2 cellular contexts compared by ENCODE assay signal in the genomic region with DNA sequence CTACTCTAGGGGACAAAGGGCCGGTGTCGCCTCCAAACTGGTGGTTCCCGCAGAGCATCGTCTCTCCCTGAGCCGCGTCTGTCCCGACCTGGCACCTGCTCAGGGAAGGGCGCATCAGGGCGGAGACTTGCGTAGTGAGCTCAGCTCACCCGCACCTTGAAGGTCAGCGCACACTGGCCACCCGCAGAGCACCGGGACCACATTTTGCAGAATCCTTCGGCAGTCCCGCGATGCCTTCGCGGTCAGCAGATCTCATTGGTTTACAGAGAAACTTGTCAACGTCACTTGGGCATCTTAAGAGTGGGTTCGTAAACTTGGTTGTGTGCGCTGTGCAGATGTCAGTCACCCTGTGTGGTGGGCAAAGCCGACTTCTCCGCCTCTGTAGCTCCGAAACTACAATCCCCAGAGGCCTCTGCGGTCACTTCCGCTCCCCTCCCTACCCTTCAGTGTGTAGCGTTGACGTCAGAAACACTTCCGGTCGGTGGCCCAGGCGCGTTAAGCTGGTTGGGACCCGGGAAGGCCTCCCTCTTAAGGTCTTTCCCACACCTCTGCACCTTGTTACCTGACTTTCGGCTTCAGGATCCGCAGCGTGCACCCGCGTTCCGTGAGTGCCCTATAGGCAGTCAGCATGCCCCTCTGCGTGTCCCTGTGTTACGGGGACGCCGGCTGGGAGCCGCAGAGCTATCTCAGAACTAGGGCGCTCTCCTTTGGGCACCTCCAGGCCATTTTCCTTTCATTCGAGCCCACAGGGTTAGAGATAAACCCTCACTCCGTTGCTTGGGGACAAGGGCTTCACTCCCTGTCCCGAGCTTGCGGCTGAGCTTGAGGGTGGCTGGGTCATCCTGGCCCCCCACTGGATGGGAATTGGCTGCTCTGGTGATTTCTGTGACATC.
TF ChIP-seq lines count a peak whose summit lies in the region.

No MANE protein-coding gene starts in this region.

TF ChIP-seq in liver, 16 proteins besides CTCF, POLR2A, EP300 and RAD21:
- TF ChIP-seq, protein P1, sequence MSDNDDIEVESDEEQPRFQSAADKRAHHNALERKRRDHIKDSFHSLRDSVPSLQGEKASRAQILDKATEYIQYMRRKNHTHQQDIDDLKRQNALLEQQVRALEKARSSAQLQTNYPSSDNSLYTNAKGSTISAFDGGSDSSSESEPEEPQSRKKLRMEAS (IDR thresholded peaks at IDR 0.05) = peak; percentile 8
- no peak for TF ChIP-seq TAF1 (conservative IDR thresholded peaks at IDR 0.05)
- no peak for TF ChIP-seq ATF3 (IDR thresholded peaks at IDR 0.05)
- peak; percentile 91 to 97 for TF ChIP-seq GABPA (IDR thresholded peaks at IDR 0.05 in 1 of 2, conservative IDR thresholded peaks at IDR 0.05 in 1 of 2)
- TF ChIP-seq RXRA (IDR thresholded peaks at IDR 0.05) = no peak
- peak; percentile 21 to 59 for TF ChIP-seq JUND (IDR thresholded peaks at IDR 0.05)
TF ChIP-seq in liver: peak in this region for 3.

TF ChIP-seq in HepG2, 621 proteins besides CTCF, POLR2A, EP300 and RAD21:
- no peak for TF ChIP-seq FLYWCH1 (CRISPR knock-in tag; IDR thresholded peaks at IDR 0.05)
- no peak for TF ChIP-seq ZNF776 (CRISPR knock-in tag; IDR thresholded peaks at IDR 0.05)
- TF ChIP-seq TEF (CRISPR knock-in tag; IDR thresholded peaks at IDR 0.05) = no peak
- no peak for TF ChIP-seq MIER2 (CRISPR knock-in tag; IDR thresholded peaks at IDR 0.05)
- no peak for TF ChIP-seq NFATC3 (CRISPR knock-in tag; IDR thresholded peaks at IDR 0.05)
- no peak for TF ChIP-seq HIVEP1 (CRISPR knock-in tag; IDR thresholded peaks at IDR 0.05)
- TF ChIP-seq, protein P2, sequence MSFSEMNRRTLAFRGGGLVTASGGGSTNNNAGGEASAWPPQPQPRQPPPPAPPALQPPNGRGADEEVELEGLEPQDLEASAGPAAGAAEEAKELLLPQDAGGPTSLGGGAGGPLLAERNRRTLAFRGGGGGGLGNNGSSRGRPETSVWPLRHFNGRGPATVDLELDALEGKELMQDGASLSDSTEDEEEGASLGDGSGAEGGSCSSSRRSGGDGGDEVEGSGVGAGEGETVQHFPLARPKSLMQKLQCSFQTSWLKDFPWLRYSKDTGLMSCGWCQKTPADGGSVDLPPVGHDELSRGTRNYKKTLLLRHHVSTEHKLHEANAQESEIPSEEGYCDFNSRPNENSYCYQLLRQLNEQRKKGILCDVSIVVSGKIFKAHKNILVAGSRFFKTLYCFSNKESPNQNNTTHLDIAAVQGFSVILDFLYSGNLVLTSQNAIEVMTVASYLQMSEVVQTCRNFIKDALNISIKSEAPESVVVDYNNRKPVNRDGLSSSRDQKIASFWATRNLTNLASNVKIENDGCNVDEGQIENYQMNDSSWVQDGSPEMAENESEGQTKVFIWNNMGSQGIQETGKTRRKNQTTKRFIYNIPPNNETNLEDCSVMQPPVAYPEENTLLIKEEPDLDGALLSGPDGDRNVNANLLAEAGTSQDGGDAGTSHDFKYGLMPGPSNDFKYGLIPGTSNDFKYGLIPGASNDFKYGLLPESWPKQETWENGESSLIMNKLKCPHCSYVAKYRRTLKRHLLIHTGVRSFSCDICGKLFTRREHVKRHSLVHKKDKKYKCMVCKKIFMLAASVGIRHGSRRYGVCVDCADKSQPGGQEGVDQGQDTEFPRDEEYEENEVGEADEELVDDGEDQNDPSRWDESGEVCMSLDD (CRISPR knock-in tag; IDR thresholded peaks at IDR 0.05; ENCODE audit: borderline replicate concordance) = no peak
- no peak for TF ChIP-seq ZNF678 (CRISPR knock-in tag; IDR thresholded peaks at IDR 0.05)
TF ChIP-seq in HepG2: peak in this region for 0.
